Comparison of ENCODE assay signal across 17 cellular contexts in genomic region chr3:135034291-135034768, GRCh38.
DNase-seq lines count a peak whose midpoint lies in the region; ATAC-seq and TF ChIP-seq lines count a peak whose summit lies in the region.
"Had no signal": no experiment of that assay in that cellular context is flagged by ENCODE, and none has a peak within 500 bp of the region (broad histone marks: within the 10 kb centered on the region; RNA-seq: fewer than 3 reads in every experiment).

No MANE protein-coding gene starts in this region.

- H3K36me3 Mint-ChIP-seq in activated CD4-positive, alpha-beta T cell treated with anti-CD3 and anti-CD28 coated beads, Interleukin-2, amount 10 ng/mL, durations not matched to agents 24 days and 14 days (ENCODE audit: low read depth), result no peaks in the 10 kb centered on the region
- no peaks in the 10 kb centered on the region for H3K36me3 Mint-ChIP-seq in Calu3 (ENCODE audit: insufficient read depth, unreplicated experiment)
- H3K36me3 Mint-ChIP-seq: brain; CD4-positive, alpha-beta memory T cell; IgD-negative memory B cell; stimulated activated memory B cell treated with anti-CD40 and anti-IgM and Interleukin-4, amounts not matched to agents 10 μg/mL and 1 μg/mL and 100 μg/mL, for 72 hours; WTC11 had no signal

- H3K27me3 ChIP-seq in HAP-1 (ENCODE audit: low read depth), result no peaks in the 10 kb centered on the region
- H3K27me3 ChIP-seq: Peyer's patch had no signal

- no peak overlapping the region for H3K4me3 Mint-ChIP-seq in activated CD4-positive, alpha-beta T cell treated with anti-CD3 and anti-CD28 coated beads, Interleukin-2, amount 10 ng/mL, durations not matched to agents 24 days and 14 days
- no peak overlapping the region for H3K4me3 Mint-ChIP-seq in Calu3 (ENCODE audit: low read depth, unreplicated experiment)
- H3K4me3 Mint-ChIP-seq: CD4-positive, alpha-beta memory T cell; IgD-negative memory B cell; stimulated activated memory B cell treated with anti-CD40 and anti-IgM and Interleukin-4, amounts not matched to agents 10 μg/mL and 1 μg/mL and 100 μg/mL, for 72 hours; WTC11 had no signal

- DNase-seq in activated CD4-positive, alpha-beta T cell treated with anti-CD3 and anti-CD28 coated beads, Interleukin-2, amount 10 ng/mL, durations not matched to agents 24 days and 14 days, result peak; percentile 27
- no peak for DNase-seq in activated CD4-positive, alpha-beta T cell treated with anti-CD3 and anti-CD28 coated beads for 1 hour
- DNase-seq in NCI-H2196 treated with DMSO at 0.1 percent for 48 hours (lab: John Stamatoyannopoulos, UW; ENCODE audit: unreplicated experiment) (peak; percentile 75), epithelial cell of proximal tubule (ENCODE audit: low read depth) (peak; percentile 9), Right ventricle myocardium superior (no peak), Calu3 (no peak), HAP-1 (ENCODE audit: low spot score in 2 of 2) (no peak)
- DNase-seq in stimulated activated CD4-positive, alpha-beta T cell treated with anti-CD3 and anti-CD28 coated beads, Interleukin-12 subunit alpha, Interleukin-12 subunit beta, amount 100 ng/mL, for 4 hours, result no peak
- DNase-seq: activated naive CD4-positive, alpha-beta T cell treated with Interleukin-2 at 50 U/mL for 16 hours; CD4-positive, alpha-beta memory T cell; GOT3; NCI-H1930; Peyer's patch had no signal

- ATAC-seq in Right ventricle myocardium superior (ENCODE audit: poor library complexity), result no peak
- ATAC-seq: stimulated activated memory B cell treated with anti-CD40 and anti-IgM and Interleukin-4, amounts not matched to agents 10 μg/mL and 1 μg/mL and 100 μg/mL, for 72 hours; WTC11 had no signal

- no peaks in the 10 kb centered on the region for H3K4me1 Mint-ChIP-seq in activated CD4-positive, alpha-beta T cell treated with anti-CD3 and anti-CD28 coated beads, Interleukin-2, amount 10 ng/mL, durations not matched to agents 24 days and 14 days
- H3K4me1 Mint-ChIP-seq in Calu3 (ENCODE audit: low read depth, unreplicated experiment), result no peaks in the 10 kb centered on the region
- H3K4me1 Mint-ChIP-seq: CD4-positive, alpha-beta memory T cell; IgD-negative memory B cell; stimulated activated memory B cell treated with anti-CD40 and anti-IgM and Interleukin-4, amounts not matched to agents 10 μg/mL and 1 μg/mL and 100 μg/mL, for 72 hours had no signal

- TF ChIP-seq CTCF in epithelial cell of proximal tubule (conservative IDR thresholded peaks at IDR 0.05; ENCODE audit: low read depth, low read length) (no peak), Calu3 (IDR thresholded peaks at IDR 0.05; ENCODE audit: unreplicated experiment) (no peak)

- CTCF ChIA-PET in Calu3 (lab: Charles Lee), result no interaction called here

- in situ Hi-C loops in HAP-1 (cut with MboI; ENCODE audit: low sequenced_read_pairs), result no loop called here

- H3K27me3 Mint-ChIP-seq in activated CD4-positive, alpha-beta T cell treated with anti-CD3 and anti-CD28 coated beads, Interleukin-2, amount 10 ng/mL, durations not matched to agents 24 days and 14 days, result peaks cover 11% of the 10 kb centered on the region
- H3K27me3 Mint-ChIP-seq in Calu3 (ENCODE audit: unreplicated experiment), result peaks cover 22% of the 10 kb centered on the region

- intact Hi-C loops in activated CD4-positive, alpha-beta T cell treated with anti-CD3 and anti-CD28 coated beads, Interleukin-2, amount 10 ng/mL, durations not matched to agents 24 days and 14 days (cut with micrococcal nuclease), result no loop called here
- intact Hi-C loops in Right ventricle myocardium superior (cut with DNase I), result no loop called here
- intact Hi-C loops in Calu3 (cut with micrococcal nuclease; ENCODE audit: unreplicated experiment), result no loop called here

- H3K9me3 Mint-ChIP-seq in activated CD4-positive, alpha-beta T cell treated with anti-CD3 and anti-CD28 coated beads, Interleukin-2, amount 10 ng/mL, durations not matched to agents 24 days and 14 days, result no peaks in the 10 kb centered on the region
- peaks cover 3% of the 10 kb centered on the region for H3K9me3 Mint-ChIP-seq in Calu3 (ENCODE audit: low read depth, unreplicated experiment)
- H3K9me3 Mint-ChIP-seq: IgD-negative memory B cell; stimulated activated memory B cell treated with anti-CD40 and anti-IgM and Interleukin-4, amounts not matched to agents 10 μg/mL and 1 μg/mL and 100 μg/mL, for 72 hours had no signal

- no peaks in the 10 kb centered on the region for H3K36me3 ChIP-seq in HAP-1 (replicated peaks)
- H3K36me3 ChIP-seq: Peyer's patch had no signal

- H3K4me3 ChIP-seq in epithelial cell of proximal tubule (ENCODE audit: low read depth, low read length), result no peak overlapping the region
- H3K4me3 ChIP-seq in HAP-1, result no peak overlapping the region
- H3K4me3 ChIP-seq: Peyer's patch had no signal

- H3K27ac Mint-ChIP-seq in activated CD4-positive, alpha-beta T cell treated with anti-CD3 and anti-CD28 coated beads, Interleukin-2, amount 10 ng/mL, durations not matched to agents 24 days and 14 days, result no peak overlapping the region
- H3K27ac Mint-ChIP-seq in Calu3 (ENCODE audit: unreplicated experiment), result no peak overlapping the region
- H3K27ac Mint-ChIP-seq: CD4-positive, alpha-beta memory T cell; IgD-negative memory B cell; stimulated activated memory B cell treated with anti-CD40 and anti-IgM and Interleukin-4, amounts not matched to agents 10 μg/mL and 1 μg/mL and 100 μg/mL, for 72 hours; WTC11 had no signal

- BruUV-seq in Calu3 (replicated peaks; lab: Mats Ljungman, UMichigan), result no TSS peak

- H3K4me1 ChIP-seq in HAP-1, result no peaks in the 10 kb centered on the region
- H3K4me1 ChIP-seq: Peyer's patch had no signal

- no peaks in the 10 kb centered on the region for H3K9me3 ChIP-seq in HAP-1
- H3K9me3 ChIP-seq: Peyer's patch had no signal

Comparison
In these comparisons a context has a peak if more than half of its experiments do, and no peak if none do; other contexts are left out.
1. DNase-seq: peak in activated CD4-positive, alpha-beta T cell treated with anti-CD3 and anti-CD28 coated beads, Interleukin-2, amount 10 ng/mL, durations not matched to agents 24 days and 14 days (single experiment), NCI-H2196 treated with DMSO at 0.1 percent for 48 hours (single experiment) and epithelial cell of proximal tubule (single experiment); none in activated CD4-positive, alpha-beta T cell treated with anti-CD3 and anti-CD28 coated beads for 1 hour (single experiment), Right ventricle myocardium superior (single experiment), Calu3 (single experiment), stimulated activated CD4-positive, alpha-beta T cell treated with anti-CD3 and anti-CD28 coated beads, Interleukin-12 subunit alpha, Interleukin-12 subunit beta, amount 100 ng/mL, for 4 hours (single experiment) and HAP-1 (0 of 2).